In genomic region chr11:61055776-61056175, GRCh38 we compare ENCODE assay signal across 15 cellular contexts. TPM values are rescaled to one million over a fixed set of nuclear protein-coding genes. Genes with fewer than 3 reads are reported as not detected.
DNase-seq lines count a peak whose midpoint lies in the region; ATAC-seq lines count a peak whose summit lies in the region.
"Had no signal": no experiment of that assay in that cellular context is flagged by ENCODE, and none has a peak within 500 bp of the region (broad histone marks: within the 10 kb centered on the region; RNA-seq: fewer than 3 reads in every experiment).

No MANE protein-coding gene starts in this region.

- peak overlapping the region; percentile 60 to 75 for H3K4me3 Mint-ChIP-seq in activated T-cell treated with anti-CD3 and anti-CD28 coated beads, Interleukin-2, amount 50 U/mL, for 72 hours
- peak overlapping the region; percentile 47 for H3K4me3 Mint-ChIP-seq in activated CD4-positive, alpha-beta memory T cell treated with anti-CD3 and anti-CD28 coated beads for 36 hours
- H3K4me3 Mint-ChIP-seq in activated naive CD8-positive, alpha-beta T cell treated with anti-CD3 and anti-CD28 coated beads for 36 hours: no peak overlapping the region
- H3K4me3 Mint-ChIP-seq: HFFc6 had no signal

- no peak for DNase-seq in activated T-cell treated with anti-CD3 and anti-CD28 coated beads, Interleukin-2, amount 50 U/mL, for 72 hours
- no peak for DNase-seq in activated T-cell treated with anti-CD3 and anti-CD28 coated beads, Interleukin-2, amount 50 U/mL, for 1 hour
- DNase-seq in activated CD4-positive, alpha-beta memory T cell treated with anti-CD3 and anti-CD28 coated beads for 36 hours: no peak
- DNase-seq in activated naive CD8-positive, alpha-beta T cell treated with anti-CD3 and anti-CD28 coated beads for 36 hours: no peak
- peak; percentile 17 for DNase-seq in sciatic nerve (ENCODE audit: low spot score)
- DNase-seq in NCI-H510A (lab: John Stamatoyannopoulos, UW): no peak
- no peak for DNase-seq in A172 (ENCODE audit: low spot score)
- DNase-seq: BE2C, GF-D8, HFFc6, NCI-H1092, PC-3 had no signal

- no peak for ATAC-seq in activated T-cell treated with anti-CD3 and anti-CD28 coated beads, Interleukin-2, amount 50 U/mL, for 72 hours (replicated peaks in 1 of 2)
- no peak for ATAC-seq in sciatic nerve
- ATAC-seq: HepG2, PC-3 had no signal

- POLR2A ChIA-PET in activated CD4-positive, alpha-beta memory T cell treated with anti-CD3 and anti-CD28 coated beads for 36 hours (lab: Charles Lee): interaction anchor here (0.7 to 5.2 kb wide), 20 partner anchors 9 to 79 kb away, joined by 3 to 85 read pairs (median 10); no protein-coding TSS in a partner anchor

- peak overlapping the region; percentile 87 for H3K27ac Mint-ChIP-seq in activated T-cell treated with anti-CD3 and anti-CD28 coated beads, Interleukin-2, amount 50 U/mL, for 72 hours
- peak overlapping the region; percentile 95 for H3K27ac Mint-ChIP-seq in activated CD4-positive, alpha-beta memory T cell treated with anti-CD3 and anti-CD28 coated beads for 36 hours
- H3K27ac Mint-ChIP-seq in activated naive CD8-positive, alpha-beta T cell treated with anti-CD3 and anti-CD28 coated beads for 36 hours: peak overlapping the region; percentile 42
- H3K27ac Mint-ChIP-seq: HFFc6 had no signal

- H3K36me3 Mint-ChIP-seq in activated T-cell treated with anti-CD3 and anti-CD28 coated beads, Interleukin-2, amount 50 U/mL, for 72 hours (ENCODE audit: insufficient read depth in 2 of 2): peaks cover 20 to 45% of the 10 kb centered on the region in 2 donors
- H3K36me3 Mint-ChIP-seq in activated CD4-positive, alpha-beta memory T cell treated with anti-CD3 and anti-CD28 coated beads for 36 hours: peaks cover 73% of the 10 kb centered on the region
- peaks cover 64% of the 10 kb centered on the region for H3K36me3 Mint-ChIP-seq in activated naive CD8-positive, alpha-beta T cell treated with anti-CD3 and anti-CD28 coated beads for 36 hours

- peaks cover 91% of the 10 kb centered on the region for H3K4me1 Mint-ChIP-seq in activated T-cell treated with anti-CD3 and anti-CD28 coated beads, Interleukin-2, amount 50 U/mL, for 72 hours (ENCODE audit: low read depth)
- peaks cover 87% of the 10 kb centered on the region for H3K4me1 Mint-ChIP-seq in activated CD4-positive, alpha-beta memory T cell treated with anti-CD3 and anti-CD28 coated beads for 36 hours (ENCODE audit: low read depth)
- H3K4me1 Mint-ChIP-seq in activated naive CD8-positive, alpha-beta T cell treated with anti-CD3 and anti-CD28 coated beads for 36 hours: peaks cover 69% of the 10 kb centered on the region

- H3K9me3 Mint-ChIP-seq in activated T-cell treated with anti-CD3 and anti-CD28 coated beads, Interleukin-2, amount 50 U/mL, for 72 hours: no peaks in the 10 kb centered on the region
- no peaks in the 10 kb centered on the region for H3K9me3 Mint-ChIP-seq in activated CD4-positive, alpha-beta memory T cell treated with anti-CD3 and anti-CD28 coated beads for 36 hours
- H3K9me3 Mint-ChIP-seq in activated naive CD8-positive, alpha-beta T cell treated with anti-CD3 and anti-CD28 coated beads for 36 hours: peaks cover 5% of the 10 kb centered on the region
- H3K9me3 Mint-ChIP-seq: HFFc6 had no signal

- intact Hi-C loops in activated CD4-positive, alpha-beta memory T cell treated with anti-CD3 and anti-CD28 coated beads for 36 hours (cut with micrococcal nuclease): loop anchor here (1.0 kb wide), 2 partner anchors 8 to 12 kb away; no protein-coding TSS in a partner anchor
- intact Hi-C loops in sciatic nerve (cut with DNase I): no loop called here

- H3K27me3 Mint-ChIP-seq in activated T-cell treated with anti-CD3 and anti-CD28 coated beads, Interleukin-2, amount 50 U/mL, for 72 hours (ENCODE audit: low read depth): no peaks in the 10 kb centered on the region
- no peaks in the 10 kb centered on the region for H3K27me3 Mint-ChIP-seq in activated CD4-positive, alpha-beta memory T cell treated with anti-CD3 and anti-CD28 coated beads for 36 hours
- no peaks in the 10 kb centered on the region for H3K27me3 Mint-ChIP-seq in activated naive CD8-positive, alpha-beta T cell treated with anti-CD3 and anti-CD28 coated beads for 36 hours

- CTCF ChIA-PET in activated CD4-positive, alpha-beta memory T cell treated with anti-CD3 and anti-CD28 coated beads for 36 hours (lab: Charles Lee): interaction anchor here (0.6 to 2.1 kb wide), 4 partner anchors 8 to 1056 kb away, joined by 3 to 10 read pairs (median 4); no protein-coding TSS in a partner anchor

RNA-seq across cellular contexts. Expression of gene CD5, which starts 46.5 kb away (rescaled TPM):
- 100 to 1,000 TPM; 285 to 317 TPM for total RNA-seq in activated T-cell treated with anti-CD3 and anti-CD28 coated beads, Interleukin-2, amount 50 U/mL, for 72 hours
- total RNA-seq in activated CD4-positive, alpha-beta memory T cell treated with anti-CD3 and anti-CD28 coated beads for 36 hours: 100 to 1,000 TPM; 302 to 306 TPM
- total RNA-seq in activated naive CD8-positive, alpha-beta T cell treated with anti-CD3 and anti-CD28 coated beads for 36 hours: 100 to 1,000 TPM; 196 to 197 TPM
- total RNA-seq in sciatic nerve: 1.3 TPM
- not detected in 2 replicates for total RNA-seq in A172 (2014; rRNA removed; shearing (Covaris generic))
- total RNA-seq: H4, HepG2, HFFc6, MCF 10A had no signal

Comparison
In these comparisons a context has a peak if more than half of its experiments do, and no peak if none do; other contexts are left out.
1. H3K27ac Mint-ChIP-seq: peak in every context shown above with its lines; median percentile 95 in activated CD4-positive, alpha-beta memory T cell treated with anti-CD3 and anti-CD28 coated beads for 36 hours; 87 in activated T-cell treated with anti-CD3 and anti-CD28 coated beads, Interleukin-2, amount 50 U/mL, for 72 hours; 42 in activated naive CD8-positive, alpha-beta T cell treated with anti-CD3 and anti-CD28 coated beads for 36 hours.
2. RNA of gene CD5, which starts 46.5 kb away (total RNA-seq): 285 to 317 TPM in activated T-cell treated with anti-CD3 and anti-CD28 coated beads, Interleukin-2, amount 50 U/mL, for 72 hours, 302 to 306 TPM in activated CD4-positive, alpha-beta memory T cell treated with anti-CD3 and anti-CD28 coated beads for 36 hours and 196 to 197 TPM in activated naive CD8-positive, alpha-beta T cell treated with anti-CD3 and anti-CD28 coated beads for 36 hours; 1.3 TPM in sciatic nerve (single experiment) and not detected in A172; every median in the first group is over 10 times any median in the second.